In genomic region chr7:141418087-141418486, GRCh38 we compare ENCODE assay signal across 19 cellular contexts.
"Had no signal": no experiment of that assay in that cellular context is flagged by ENCODE, and none has a peak within 500 bp of the region (broad histone marks: within the 10 kb centered on the region; RNA-seq: fewer than 3 reads in every experiment).

No MANE protein-coding gene starts in this region.

- H3K36me3 ChIP-seq: colonic mucosa, left lung, spleen, upper lobe of left lung had no signal

- H3K27me3 ChIP-seq: colonic mucosa, left lung, upper lobe of left lung had no signal

- H3K4me3 ChIP-seq: colonic mucosa, left lung, lung, spleen, upper lobe of left lung had no signal

- DNase-seq: activated B cell treated with CpG ODN at 0.5 μM for 24 hours; activated CD4-positive, alpha-beta T cell treated with anti-CD3 and anti-CD28 coated beads for 36 hours; activated CD4-positive, alpha-beta T cell treated with anti-CD3 and anti-CD28 coated beads, Interleukin-2, amount 50 U/mL, for 4 hours; activated CD8-positive, alpha-beta memory T cell treated with anti-CD3 and anti-CD28 coated beads, Interleukin-2, amount 50 U/mL, for 48 hours; activated naive CD4-positive, alpha-beta T cell; activated naive CD8-positive, alpha-beta T cell treated with anti-CD3 and anti-CD28 coated beads for 36 hours; activated T-cell treated with anti-CD3 and anti-CD28 coated beads, Interleukin-2, amount 50 U/mL, for 4 hours; colonic mucosa; foreskin fibroblast; kidney; left lung; naive thymus-derived CD4-positive, alpha-beta T cell; spleen; stimulated activated CD4-positive, alpha-beta T cell treated with anti-CD3 and anti-CD28 coated beads, Interleukin-4, amount 100 ng/mL, for 24 hours; stimulated activated naive CD4-positive, alpha-beta T cell treated with Interleukin-2 at 50 U/mL for 16 hours; T-helper 9 cell; upper lobe of left lung had no signal

- H3K27ac ChIP-seq: colonic mucosa, epithelial cell of prostate, left lung, spleen, upper lobe of left lung had no signal

- H3K4me1 ChIP-seq: colonic mucosa, left lung, spleen, upper lobe of left lung had no signal

- H3K9me3 ChIP-seq: colonic mucosa, left lung, spleen, upper lobe of left lung had no signal
